27 cellular contexts compared by ENCODE assay signal in genomic region chr3:85455801-85456200, GRCh38.
"Had no signal": no experiment of that assay in that cellular context is flagged by ENCODE, and none has a peak within 500 bp of the region (broad histone marks: within the 10 kb centered on the region; RNA-seq: fewer than 3 reads in every experiment).

No MANE protein-coding gene starts in this region.

- H3K4me1 ChIP-seq: stomach, suprapubic skin, testis, thyroid gland, tibial artery, tibial nerve, transverse colon, upper lobe of left lung, upper lobe of right lung, uterus, vagina had no signal

- ATAC-seq: stimulated activated effector memory CD8-positive, alpha-beta T cell treated with anti-CD3 and anti-CD28 coated beads, Interleukin-12 subunit alpha, Interleukin-12 subunit beta, amount 100 ng/mL, for 72 hours; stimulated activated memory B cell treated with anti-CD40 and anti-IgM and Interleukin-4, amounts not matched to agents 10 μg/mL and 1 μg/mL and 100 μg/mL, for 72 hours; stimulated activated naive B cell treated with anti-CD40 and anti-IgM and Interleukin-4, amounts not matched to agents 10 μg/mL and 1 μg/mL and 100 μg/mL, for 72 hours; stimulated activated naive CD8-positive, alpha-beta T cell treated with anti-CD3 and anti-CD28 coated beads, Interleukin-15, amount 100 ng/mL, for 72 hours; stimulated activated naive CD8-positive, alpha-beta T cell treated with anti-CD3 and anti-CD28 coated beads, Interleukin-15, Interleukin-2, amounts not matched to agents 100 U/mL and 50 U/mL, for 24 hours; upper lobe of right lung had no signal

- FAIRE-seq: urothelium cell line had no signal

- H3K9me3 ChIP-seq: stomach, suprapubic skin, testis, thoracic aorta, thyroid gland, tibial artery, tibial nerve, transverse colon, upper lobe of left lung, upper lobe of right lung, uterus, vagina had no signal

- H3K4me3 ChIP-seq: stomach, suprapubic skin, testis, thoracic aorta, thyroid gland, tibial artery, tibial nerve, transverse colon, upper lobe of left lung, upper lobe of right lung, uterus, vagina had no signal

- H3K27ac ChIP-seq: stomach, suprapubic skin, testis, thoracic aorta, thyroid gland, tibial artery, tibial nerve, transverse colon, upper lobe of left lung, upper lobe of right lung, uterus, vagina had no signal

- H3K36me3 ChIP-seq: stomach, suprapubic skin, thoracic aorta, thyroid gland, tibial artery, tibial nerve, transverse colon, upper lobe of left lung, upper lobe of right lung, uterus, vagina had no signal

- DNase-seq: stimulated activated CD4-positive, alpha-beta T cell treated with anti-CD3 and anti-CD28 coated beads, Interleukin-2, amount 100 ng/mL, for 48 hours; stimulated activated CD4-positive, alpha-beta T cell treated with anti-CD3 and anti-CD28 coated beads, Interleukin-4, amount 100 ng/mL, for 1 hour; stimulated activated CD4-positive, alpha-beta T cell treated with anti-CD3 and anti-CD28 coated beads, Interleukin-4, amount 100 ng/mL, for 24 hours; stimulated activated CD4-positive, alpha-beta T cell treated with anti-CD3 and anti-CD28 coated beads, Interleukin-4, amount 100 ng/mL, for 4 hours; stimulated activated CD8-positive, alpha-beta memory T cell treated with anti-CD3 and anti-CD28 coated beads, Interleukin-4, amount 100 ng/mL, for 48 hours; stimulated activated naive B cell treated with anti-CD40 and anti-IgM and Interleukin-4, amounts not matched to agents 10 μg/mL and 1 μg/mL and 100 μg/mL, for 72 hours; stimulated activated naive CD4-positive, alpha-beta T cell; stimulated activated naive CD4-positive, alpha-beta T cell treated with Interleukin-2 at 50 U/mL for 16 hours; stimulated activated naive CD8-positive, alpha-beta T cell treated with anti-CD3 and anti-CD28 coated beads, Interleukin-15, amount 100 ng/mL, for 72 hours; stimulated activated naive CD8-positive, alpha-beta T cell treated with anti-CD3 and anti-CD28 coated beads, Interleukin-15, Interleukin-2, amounts not matched to agents 100 U/mL and 50 U/mL, for 24 hours; stomach; substantia nigra; testis; thyroid gland; tibial artery; transverse colon; trophoblast cell; upper lobe of left lung; upper lobe of right lung; uterus had no signal

- H3K27me3 ChIP-seq: stomach, suprapubic skin, testis, thyroid gland, tibial artery, tibial nerve, transverse colon, upper lobe of left lung, upper lobe of right lung, uterus, vagina had no signal
